20 cellular contexts compared by ENCODE assay signal in the genomic region with DNA sequence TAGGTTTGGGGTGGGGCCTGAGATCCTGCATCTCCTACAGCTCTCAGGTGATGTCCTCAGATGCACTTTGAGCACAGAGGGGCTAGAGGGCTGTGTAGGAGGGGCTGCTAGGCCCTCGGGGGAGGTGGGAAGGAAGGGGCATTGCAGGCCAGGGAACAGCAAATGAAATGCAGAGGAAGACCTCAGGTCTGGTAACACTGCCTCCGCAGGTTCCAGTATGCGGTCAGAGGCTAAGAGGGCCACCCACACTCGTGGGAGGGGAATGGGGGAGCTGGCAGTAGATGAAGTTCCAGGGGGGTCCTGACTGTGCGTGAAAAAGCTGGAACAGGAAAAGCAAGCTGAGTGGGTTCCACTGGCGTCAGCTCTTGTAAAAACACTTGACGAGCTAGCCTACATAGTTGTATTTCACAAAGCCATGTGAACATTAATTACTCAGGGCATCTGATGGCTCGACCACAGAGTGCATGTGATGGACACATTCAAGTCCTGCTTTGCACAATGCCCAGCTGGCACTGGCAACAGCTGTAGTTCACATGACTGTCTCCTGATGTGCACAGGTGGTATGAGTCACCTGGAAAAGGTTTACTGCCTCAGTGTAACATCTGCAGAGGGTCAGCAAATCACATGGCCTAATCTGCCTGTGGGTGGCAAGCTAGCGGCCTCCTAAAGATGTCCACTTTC. TPM values are rescaled to one million over a fixed set of nuclear protein-coding genes. Genes with fewer than 3 reads are reported as not detected.
DNase-seq lines count a peak whose midpoint lies in the region; ATAC-seq, FAIRE-seq and TF ChIP-seq lines count a peak whose summit lies in the region.
"Had no signal": no experiment of that assay in that cellular context is flagged by ENCODE, and none has a peak within 500 bp of the region (broad histone marks: within the 10 kb centered on the region; RNA-seq: fewer than 3 reads in every experiment).

No MANE protein-coding gene starts in this region.

- H3K36me3 ChIP-seq in gastrocnemius medialis (no peaks in the 10 kb centered on the region), HepG2 (replicated peaks in 1 of 2; ENCODE audit: control insufficient read depth in 1 of 2, insufficient read depth in 2 of 2, low read length in 2 of 2) (no peaks in the 10 kb centered on the region), MM.1S (replicated peaks; ENCODE audit: insufficient read depth, low read length) (no peaks in the 10 kb centered on the region)
- H3K36me3 ChIP-seq: BE2C, transverse colon had no signal

- H3K4me1 Mint-ChIP-seq in glutamatergic neuron (ENCODE audit: low read depth, unreplicated experiment) = peaks cover 14% of the 10 kb centered on the region

- TF ChIP-seq RAD21 in HepG2 (CRISPR knock-in tag; IDR thresholded peaks at IDR 0.05) = no peak

- CTCF ChIA-PET in HepG2 (lab: Yijun Ruan, JAX; ENCODE audit: low intra/inter-chr PET ratio, low total read pairs) = no interaction called here

- H3K4me3 ChIP-seq in gastrocnemius medialis (no peak overlapping the region), HepG2 (replicated peaks in 1 of 3; ENCODE audit: insufficient read depth in 1 of 3, low read depth in 2 of 3, low read length in 3 of 3) (no peak overlapping the region), MM.1S (ENCODE audit: low read length) (no peak overlapping the region)
- H3K4me3 ChIP-seq: smooth muscle cell, transverse colon had no signal

- H3K36me3 Mint-ChIP-seq in glutamatergic neuron (ENCODE audit: unreplicated experiment) = no peaks in the 10 kb centered on the region
- H3K36me3 Mint-ChIP-seq: activated naive CD8-positive, alpha-beta T cell had no signal

- H3K9ac ChIP-seq in HepG2 (ENCODE audit: insufficient read depth, low read depth, low read length) (no peak overlapping the region), MM.1S (ENCODE audit: low read length) (no peak overlapping the region)

- ATAC-seq in gastrocnemius medialis (peak; percentile 20 to 66), HepG2 (no peak)
- ATAC-seq: activated T-cell treated with anti-CD3 and anti-CD28 coated beads, Interleukin-2, amount 50 U/mL, for 4 hours; left ventricle myocardium superior; Panc1 had no signal

- no TSS peak for BruUV-seq in HepG2 (replicated peaks; lab: Mats Ljungman, UMichigan)

- TF ChIP-seq EP300 in HepG2 (IDR thresholded peaks at IDR 0.05; ENCODE audit: low read depth in 2 of 2, low read length in 2 of 2) (no peak), HepG2 (CRISPR knock-in tag; IDR thresholded peaks at IDR 0.05; ENCODE audit: borderline replicate concordance) (no peak)

- no peak for FAIRE-seq in HepG2 (lab: Jason Lieb, UNC)

- no peak for TF ChIP-seq POLR2A in gastrocnemius medialis (IDR thresholded peaks at IDR 0.05)
- no peak for TF ChIP-seq POLR2A in HepG2 (IDR thresholded peaks at IDR 0.05; ENCODE audit: insufficient read depth in 1 of 2, low read depth in 2 of 2, low read length in 2 of 2)

- in situ Hi-C loops in gastrocnemius medialis (cut with MboI; ENCODE audit: low sequenced_read_pairs in 4 of 4) (no loop called here), HepG2 (cut with HindIII; ENCODE audit: extremely low pct_ligation_motif_present, low pct_unique_long_range_greater_than_20kb) (no loop called here)

- no peaks in the 10 kb centered on the region for H3F3A ChIP-seq in MM.1S (ENCODE audit: insufficient read depth, low read length)

- H3K27me3 ChIP-seq in gastrocnemius medialis = no peaks in the 10 kb centered on the region
- peaks cover 2 to 26% of the 10 kb centered on the region in 2 experiments; a peak in 2 of 5 replicates for H3K27me3 ChIP-seq in HepG2 (ENCODE audit: control insufficient read depth in 1 of 2, insufficient read depth in 2 of 2, low read length in 2 of 2)
- no peaks in the 10 kb centered on the region for H3K27me3 ChIP-seq in MM.1S (replicated peaks; ENCODE audit: insufficient read depth, low read length)
- H3K27me3 ChIP-seq: BE2C, transverse colon had no signal

- no peaks in the 10 kb centered on the region for H3K9me3 ChIP-seq in gastrocnemius medialis
- no peaks in the 10 kb centered on the region for H3K9me3 ChIP-seq in HepG2 (ENCODE audit: low read length)
- no peaks in the 10 kb centered on the region for H3K9me3 ChIP-seq in MM.1S (replicated peaks; ENCODE audit: insufficient read depth, low read length)
- H3K9me3 ChIP-seq: BE2C, transverse colon had no signal

- H3K9me2 ChIP-seq in MM.1S (replicated peaks; ENCODE audit: insufficient read depth, low read length) = no peaks in the 10 kb centered on the region

- H3K27ac Mint-ChIP-seq in glutamatergic neuron (ENCODE audit: unreplicated experiment) = peak overlapping the region; percentile 62
- H3K27ac Mint-ChIP-seq: activated naive CD8-positive, alpha-beta T cell had no signal

- H3K4me2 ChIP-seq in HepG2 (ENCODE audit: low read depth, low read length) (no peak overlapping the region), MM.1S (ENCODE audit: low read depth, low read length) (no peak overlapping the region)
- H3K4me2 ChIP-seq: smooth muscle cell had no signal

- H3K4me1 ChIP-seq in gastrocnemius medialis = peaks cover 21 to 22% of the 10 kb centered on the region in 2 donors
- H3K4me1 ChIP-seq in HepG2 (ENCODE audit: insufficient read depth, low read length) = peaks cover 31% of the 10 kb centered on the region
- H3K4me1 ChIP-seq in MM.1S (ENCODE audit: low read length) = no peaks in the 10 kb centered on the region
- H3K4me1 ChIP-seq: BE2C, transverse colon had no signal

- no peak for TF ChIP-seq CTCF in glutamatergic neuron (IDR thresholded peaks at IDR 0.05; ENCODE audit: partially characterized antibody, unreplicated experiment)
- no peak for TF ChIP-seq CTCF in gastrocnemius medialis (IDR thresholded peaks at IDR 0.05 in 4 of 5, conservative IDR thresholded peaks at IDR 0.05 in 1 of 5)
- no peak for TF ChIP-seq CTCF in HepG2 (CRISPR knock-in tag; IDR thresholded peaks at IDR 0.05)
- no peak for TF ChIP-seq CTCF in MM.1S (IDR thresholded peaks at IDR 0.05; ENCODE audit: low read length)

- no peak overlapping the region for H3K4me3 Mint-ChIP-seq in glutamatergic neuron (ENCODE audit: unreplicated experiment)
- H3K4me3 Mint-ChIP-seq: activated naive CD8-positive, alpha-beta T cell; activated T-cell treated with anti-CD3 and anti-CD28 coated beads, Interleukin-2, amount 50 U/mL, for 4 hours had no signal

- peak; percentile 47 for DNase-seq in DMS153 (lab: John Stamatoyannopoulos, UW)
- DNase-seq in DMS153 treated with DMSO at 0.1 percent for 48 hours (lab: John Stamatoyannopoulos, UW; ENCODE audit: unreplicated experiment) = no peak
- DNase-seq in RPMI8226 = peak; percentile 46
- DNase-seq in glutamatergic neuron = no peak
- DNase-seq in gastrocnemius medialis = peak; percentile 32 to 44
- no peak for DNase-seq in HepG2 (ENCODE audit: low spot score)
- DNase-seq in SW 1271 (lab: John Stamatoyannopoulos, UW) = no peak
- DNase-seq in MM.1S = no peak
- DNase-seq: activated CD4-positive, alpha-beta T cell treated with anti-CD3 and anti-CD28 coated beads, Interleukin-2, amount 50 U/mL, for 48 hours; activated T-cell treated with anti-CD3 and anti-CD28 coated beads, Interleukin-2, amount 50 U/mL, for 4 hours; BE2C; effector CD4-positive, alpha-beta T cell; KG1; left ventricle myocardium superior; NCI-H526; transverse colon had no signal

- H3K27ac ChIP-seq in gastrocnemius medialis = no peak overlapping the region
- H3K27ac ChIP-seq in HepG2 (ENCODE audit: extremely low read length, insufficient read depth, low read length) = no peak overlapping the region
- no peak overlapping the region for H3K27ac ChIP-seq in MM.1S (ENCODE audit: low read length)
- H3K27ac ChIP-seq: 22Rv1, transverse colon had no signal

- peaks cover 1% of the 10 kb centered on the region for H3K27me3 Mint-ChIP-seq in glutamatergic neuron (ENCODE audit: unreplicated experiment)

- POLR2A ChIA-PET in HepG2 (lab: Yijun Ruan, JAX) = no interaction called here

- H2AFZ ChIP-seq in HepG2 (ENCODE audit: low read length) (no peak overlapping the region), MM.1S (ENCODE audit: low read length) (no peak overlapping the region)

- peaks cover 1% of the 10 kb centered on the region for H3K9me3 Mint-ChIP-seq in glutamatergic neuron (ENCODE audit: unreplicated experiment)
- H3K9me3 Mint-ChIP-seq: activated T-cell treated with anti-CD3 and anti-CD28 coated beads, Interleukin-2, amount 50 U/mL, for 4 hours had no signal

- intact Hi-C loops in gastrocnemius medialis (cut with DNase I; ENCODE audit: low total_unique reads) (no loop called here), HepG2 (cut with micrococcal nuclease; ENCODE audit: unreplicated experiment) (no loop called here)

- H4K20me1 ChIP-seq in HepG2 (ENCODE audit: insufficient read depth, low read length) (no peaks in the 10 kb centered on the region), MM.1S (ENCODE audit: insufficient read depth, low read length) (no peaks in the 10 kb centered on the region)

- 55% methylated on average over 9 of the region's 9 CpGs for WGBS in HepG2 (ENCODE audit: low lambda C conversion rate)

- H3K79me2 ChIP-seq in HepG2 (ENCODE audit: insufficient read depth, low read length) = no peaks in the 10 kb centered on the region
- H3K79me2 ChIP-seq in MM.1S (ENCODE audit: low read length) = no peaks in the 10 kb centered on the region

RNA-seq across cellular contexts. Expression of gene PTPN4, which starts 29.0 kb away (rescaled TPM):
- total RNA-seq in glutamatergic neuron (ENCODE audit: unreplicated experiment) (91.7 TPM), gastrocnemius medialis (10 to 100 TPM; 12.7 to 37.8 (median 33.5) TPM), HepG2 (2016; rRNA removed; fragmentation: Illumina TruSeq; extraction: Trizol) (34.6 and 40.4 TPM in 2 replicates)
- total RNA-seq in HepG2 (2016; cell fraction: cytosol; rRNA removed; fragmentation: Illumina TruSeq; extraction: Trizol; ENCODE audit: low read depth) = 42.5 and 43.6 TPM in 2 replicates
- total RNA-seq in HepG2 (2016; cell fraction: insoluble cytoplasmic fraction; rRNA removed; fragmentation: Illumina TruSeq; extraction: Trizol) = 38.0 and 42.0 TPM in 2 replicates
- 38.5 and 42.3 TPM in 2 replicates for total RNA-seq in HepG2 (2016; cell fraction: membrane; rRNA removed; fragmentation: Illumina TruSeq; extraction: Trizol)
- total RNA-seq in HepG2 (2016; cell fraction: nucleus; rRNA removed; fragmentation: Illumina TruSeq; extraction: Trizol) = 46.5 and 59.3 TPM in 2 replicates
- 20.3 and 21.7 TPM in 2 replicates for polyA plus RNA-seq in HepG2 (2011; rRNA removed)
- 5.8 and 7.6 TPM in 2 replicates for polyA plus RNA-seq in HepG2 (2011; cell fraction: cytosol; rRNA removed)
- polyA plus RNA-seq in HepG2 (2011; cell fraction: nucleus; rRNA removed) = 21.9 and 22.6 TPM in 2 replicates
- polyA plus RNA-seq in HepG2 (2012) = 8.1 and 8.3 TPM in 2 replicates
- polyA plus RNA-seq in HepG2 (2016; cell fraction: cytosol; fragmentation: Illumina TruSeq; extraction: Trizol; ENCODE audit: low read depth) = 3.4 and 4.0 TPM in 2 replicates
- polyA plus RNA-seq in HepG2 (2016; cell fraction: insoluble cytoplasmic fraction; fragmentation: Illumina TruSeq; extraction: Trizol; ENCODE audit: low read depth) = 16.3 and 19.3 TPM in 2 replicates
- polyA plus RNA-seq in HepG2 (2016; cell fraction: membrane; fragmentation: Illumina TruSeq; extraction: Trizol; ENCODE audit: low read depth) = 5.1 and 9.5 TPM in 2 replicates
- 17.2 and 24.4 TPM in 2 replicates for polyA plus RNA-seq in HepG2 (2016; cell fraction: nucleus; fragmentation: Illumina TruSeq; extraction: Trizol; ENCODE audit: insufficient read depth, low read depth)
- polyA minus RNA-seq in HepG2 (2011; rRNA and poly(A)+ RNA removed; ENCODE audit: low replicate concordance) = 60.8 and 71.6 TPM in 2 replicates
- polyA minus RNA-seq in HepG2 (2011; cell fraction: cytosol; rRNA and poly(A)+ RNA removed) = 27.8 and 28.0 TPM in 2 replicates
- 139 and 141 TPM in 2 replicates for polyA minus RNA-seq in HepG2 (2011; cell fraction: nucleus; rRNA and poly(A)+ RNA removed)

RNA-seq across cellular contexts. Expression of gene TMEM177, which starts 51.7 kb away (rescaled TPM):
- total RNA-seq in glutamatergic neuron (ENCODE audit: unreplicated experiment) (21.1 TPM), gastrocnemius medialis (10 to 100 TPM in 1 of 4 donors, 1 to 10 TPM in 3; 5.1 to 13.4 (median 7.6) TPM), HepG2 (2016; rRNA removed; fragmentation: Illumina TruSeq; extraction: Trizol) (44.7 and 47.9 TPM in 2 replicates)
- total RNA-seq in HepG2 (2016; cell fraction: cytosol; rRNA removed; fragmentation: Illumina TruSeq; extraction: Trizol; ENCODE audit: low read depth) = 15.4 and 16.3 TPM in 2 replicates
- total RNA-seq in HepG2 (2016; cell fraction: insoluble cytoplasmic fraction; rRNA removed; fragmentation: Illumina TruSeq; extraction: Trizol) = 47.5 and 49.2 TPM in 2 replicates
- 27.3 and 32.1 TPM in 2 replicates for total RNA-seq in HepG2 (2016; cell fraction: membrane; rRNA removed; fragmentation: Illumina TruSeq; extraction: Trizol)
- total RNA-seq in HepG2 (2016; cell fraction: nucleus; rRNA removed; fragmentation: Illumina TruSeq; extraction: Trizol) = 26.1 and 27.7 TPM in 2 replicates
- polyA plus RNA-seq in HepG2 (2011; rRNA removed) = 34.7 and 46.6 TPM in 2 replicates
- polyA plus RNA-seq in HepG2 (2011; cell fraction: cytosol; rRNA removed) = 34.2 and 43.3 TPM in 2 replicates
- polyA plus RNA-seq in HepG2 (2011; cell fraction: nucleus; rRNA removed) = 46.4 and 51.6 TPM in 2 replicates
- 20.5 and 32.1 TPM in 2 replicates for polyA plus RNA-seq in HepG2 (2012)
- 12.8 and 13.4 TPM in 2 replicates for polyA plus RNA-seq in HepG2 (2016; cell fraction: cytosol; fragmentation: Illumina TruSeq; extraction: Trizol; ENCODE audit: low read depth)
- 62.8 and 62.9 TPM in 2 replicates for polyA plus RNA-seq in HepG2 (2016; cell fraction: insoluble cytoplasmic fraction; fragmentation: Illumina TruSeq; extraction: Trizol; ENCODE audit: low read depth)
- polyA plus RNA-seq in HepG2 (2016; cell fraction: membrane; fragmentation: Illumina TruSeq; extraction: Trizol; ENCODE audit: low read depth) = 19.9 and 21.6 TPM in 2 replicates
- polyA plus RNA-seq in HepG2 (2016; cell fraction: nucleus; fragmentation: Illumina TruSeq; extraction: Trizol; ENCODE audit: insufficient read depth, low read depth) = 41.1 and 43.7 TPM in 2 replicates
- 22.7 and 58.5 TPM in 2 replicates for polyA minus RNA-seq in HepG2 (2011; rRNA and poly(A)+ RNA removed; ENCODE audit: low replicate concordance)
- polyA minus RNA-seq in HepG2 (2011; cell fraction: cytosol; rRNA and poly(A)+ RNA removed) = 13.8 and 15.2 TPM in 2 replicates
- 49.2 and 53.5 TPM in 2 replicates for polyA minus RNA-seq in HepG2 (2011; cell fraction: nucleus; rRNA and poly(A)+ RNA removed)

Comparison
In these comparisons a context has a peak if more than half of its experiments do, and no peak if none do; other contexts are left out.
1. DNase-seq: peak in DMS153 (single experiment), RPMI8226 (single experiment) and gastrocnemius medialis (2 of 2); none in DMS153 treated with DMSO at 0.1 percent for 48 hours (single experiment), glutamatergic neuron (single experiment), HepG2 (single experiment), SW 1271 (0 of 2) and MM.1S (single experiment).